ENCODE assay signal across 12 cellular contexts in genomic region chr13:37617162-37617561, GRCh38. TPM values are rescaled to one million over a fixed set of nuclear protein-coding genes. Genes with fewer than 3 reads are reported as not detected.
A peak's percentile ranks its signal among the peaks of the same experiment; 100 is the strongest.
DNase-seq lines count a peak whose midpoint lies in the region; ATAC-seq, FAIRE-seq and TF ChIP-seq lines count a peak whose summit lies in the region.
"Had no signal": no experiment of that assay in that cellular context is flagged by ENCODE, and none has a peak within 500 bp of the region (broad histone marks: within the 10 kb centered on the region; RNA-seq: fewer than 3 reads in every experiment).

No MANE protein-coding gene starts in this region.

- H2AFZ ChIP-seq in SK-N-SH (ENCODE audit: low read depth), result no peak overlapping the region

- H3K9ac ChIP-seq in SK-N-SH, result no peak overlapping the region

- H3K27me3 Mint-ChIP-seq in osteocyte (ENCODE audit: unreplicated experiment), result no peaks in the 10 kb centered on the region
- H3K27me3 Mint-ChIP-seq: activated naive CD8-positive, alpha-beta T cell treated with anti-CD3 and anti-CD28 coated beads, Interleukin-2, amount 50 U/mL, for 24 hours had no signal

- H3K9me3 ChIP-seq in SK-N-SH (no peaks in the 10 kb centered on the region), pancreas (no peaks in the 10 kb centered on the region)

- no peak for TF ChIP-seq RAD21 in SK-N-SH (IDR thresholded peaks at IDR 0.05; ENCODE audit: low read length)

- H3K4me3 ChIP-seq in SK-N-SH (ENCODE audit: low read depth in 2 of 2, low read length in 1 of 2), result no peak overlapping the region
- no peak overlapping the region for H3K4me3 ChIP-seq in fibroblast of pulmonary artery (replicated peaks; ENCODE audit: low read depth, low read length)
- H3K4me3 ChIP-seq in pancreas, result no peak overlapping the region

- DNase-seq in ELR (ENCODE audit: low read depth), result peak; percentile 90
- DNase-seq in SK-N-SH, result no peak
- DNase-seq in fibroblast of pulmonary artery (ENCODE audit: low read depth), result peak; percentile 88
- no peak for DNase-seq in osteocyte (ENCODE audit: extremely low spot score, unreplicated experiment)
- no peak for DNase-seq in GM12891 (ENCODE audit: insufficient read length, low spot score)
- no peak for DNase-seq in NCI-H1417 (lab: John Stamatoyannopoulos, UW)
- DNase-seq in pancreas, result no peak
- DNase-seq: activated CD8-positive, alpha-beta memory T cell treated with anti-CD3 and anti-CD28 coated beads for 24 hours; activated naive CD8-positive, alpha-beta T cell treated with anti-CD3 and anti-CD28 coated beads, Interleukin-2, amount 50 U/mL, for 24 hours; midbrain; MM.1S had no signal

- no peaks in the 10 kb centered on the region for H3K36me3 ChIP-seq in SK-N-SH (replicated peaks in 1 of 2; ENCODE audit: control insufficient read depth in 1 of 2, insufficient read depth in 2 of 2, low read length in 1 of 2)
- H3K36me3 ChIP-seq in pancreas, result no peaks in the 10 kb centered on the region

- peaks cover 23% of the 10 kb centered on the region for H3F3A ChIP-seq in SK-N-SH (replicated peaks; ENCODE audit: insufficient read depth)

- no peaks in the 10 kb centered on the region for H3K9me2 ChIP-seq in SK-N-SH

- POLR2A ChIA-PET in SK-N-SH (lab: Yijun Ruan, JAX), result no interaction called here

- peaks cover 3% of the 10 kb centered on the region for H3K9me3 Mint-ChIP-seq in osteocyte (ENCODE audit: unreplicated experiment)

- no peak for ATAC-seq in HG03442 (IDR thresholded peaks at IDR 0.05; ENCODE audit: unreplicated experiment)
- ATAC-seq in pancreas, result no peak
- ATAC-seq: activated naive CD8-positive, alpha-beta T cell treated with anti-CD3 and anti-CD28 coated beads, Interleukin-2, amount 50 U/mL, for 24 hours had no signal

- peaks cover 60% of the 10 kb centered on the region for H3K4me1 Mint-ChIP-seq in osteocyte (ENCODE audit: unreplicated experiment)
- H3K4me1 Mint-ChIP-seq: activated naive CD8-positive, alpha-beta T cell treated with anti-CD3 and anti-CD28 coated beads, Interleukin-2, amount 50 U/mL, for 24 hours had no signal

- CTCF ChIA-PET in SK-N-SH (lab: Yijun Ruan, JAX), result interaction anchor here (1.5 kb wide), 1 partner anchor 14 kb away, joined by 5 read pairs; no protein-coding TSS in a partner anchor

- peak; percentile 47 to 87; a peak in 3 of 4 replicates for TF ChIP-seq EP300 in SK-N-SH (IDR thresholded peaks at IDR 0.05; ENCODE audit: borderline replicate concordance in 1 of 2, low read depth in 1 of 2, low read length in 1 of 2)

- H3K27me3 ChIP-seq in SK-N-SH (ENCODE audit: insufficient read depth) (no peaks in the 10 kb centered on the region), pancreas (no peaks in the 10 kb centered on the region)

- TF ChIP-seq CTCF in SK-N-SH (IDR thresholded peaks at IDR 0.05) (no peak), fibroblast of pulmonary artery (IDR thresholded peaks at IDR 0.05; ENCODE audit: low read length, missing control alignments) (no peak), osteocyte (IDR thresholded peaks at IDR 0.05) (no peak), pancreas (IDR thresholded peaks at IDR 0.05) (no peak)

- intact Hi-C loops in pancreas (cut with DNase I), result no loop called here

- H3K27ac Mint-ChIP-seq in osteocyte (ENCODE audit: unreplicated experiment), result peak overlapping the region; percentile 89
- H3K27ac Mint-ChIP-seq: activated naive CD8-positive, alpha-beta T cell treated with anti-CD3 and anti-CD28 coated beads, Interleukin-2, amount 50 U/mL, for 24 hours had no signal

- 0 out of 2 replicates have a peak overlapping the region, but pooled peaks have one; percentile 34 for H3K4me2 ChIP-seq in SK-N-SH

- H3K4me1 ChIP-seq in SK-N-SH (ENCODE audit: control insufficient read depth in 1 of 2, insufficient read depth in 2 of 2, low read depth in 1 of 2, low read length in 1 of 2) (peaks cover 0 to 17% of the 10 kb centered on the region in 2 experiments; a peak in 2 of 4 replicates), pancreas (no peaks in the 10 kb centered on the region)

- no peaks in the 10 kb centered on the region for H3K79me2 ChIP-seq in SK-N-SH (ENCODE audit: insufficient read depth)

- H3K4me3 Mint-ChIP-seq in osteocyte (ENCODE audit: unreplicated experiment), result no peak overlapping the region
- H3K4me3 Mint-ChIP-seq: activated naive CD8-positive, alpha-beta T cell treated with anti-CD3 and anti-CD28 coated beads, Interleukin-2, amount 50 U/mL, for 24 hours had no signal

- H3K36me3 Mint-ChIP-seq in osteocyte (ENCODE audit: unreplicated experiment), result no peaks in the 10 kb centered on the region

- no peaks in the 10 kb centered on the region for H4K20me1 ChIP-seq in SK-N-SH (ENCODE audit: insufficient read depth)

- FAIRE-seq in GM12891 (lab: Jason Lieb, UNC) (no peak), pancreas (lab: Jason Lieb, UNC) (no peak)

- TF ChIP-seq POLR2A in GM12891 (IDR thresholded peaks at IDR 0.05; ENCODE audit: low read depth, low read length), result no peak

- H3K27ac ChIP-seq in SK-N-SH (ENCODE audit: low read depth in 2 of 2, low read length in 1 of 2), result peak overlapping the region; percentile 72 to 76; a peak in 3 of 4 replicates
- no peak overlapping the region for H3K27ac ChIP-seq in pancreas

- 0% methylated on average over 2 of the region's 2 CpGs for WGBS in SK-N-SH (ENCODE audit: low lambda C conversion rate)
- 47 to 59% methylated on average over 2 of the region's 2 CpGs for WGBS in pancreas, 2 donors

TF ChIP-seq in SK-N-SH, 30 proteins besides CTCF, POLR2A, EP300 and RAD21 (continues in another document):
- TF ChIP-seq FOSL2 (IDR thresholded peaks at IDR 0.05; ENCODE audit: borderline replicate concordance, low read depth) (peak; percentile 44; the same call in 1 of the 2 replicates), TEAD4 (IDR thresholded peaks at IDR 0.05; ENCODE audit: borderline replicate concordance, insufficient read depth) (peak; percentile 70; the same call in 1 of the 2 replicates), FOXJ3 (CRISPR knock-in tag; IDR thresholded peaks at IDR 0.05) (no peak), MEF2A (IDR thresholded peaks at IDR 0.05; ENCODE audit: borderline replicate concordance, low read depth) (no peak), SIN3A (IDR thresholded peaks at IDR 0.05; ENCODE audit: borderline replicate concordance, low read depth, low read length) (no peak), FOXM1 (IDR thresholded peaks at IDR 0.05; ENCODE audit: low read depth) (no peak; the same call in 1 of the 2 replicates), TCF12 (IDR thresholded peaks at IDR 0.05) (peak; percentile 85)

TF ChIP-seq in GM12891, 5 proteins besides CTCF, POLR2A, EP300 and RAD21:
- TF ChIP-seq TAF1 (IDR thresholded peaks at IDR 0.05; ENCODE audit: low read depth, low read length) (no peak), POLR2AphosphoS5 (IDR thresholded peaks at IDR 0.05; ENCODE audit: low read depth, low read length) (no peak), POU2F2 (IDR thresholded peaks at IDR 0.05; ENCODE audit: low read depth, low read length) (no peak), SPI1 (IDR thresholded peaks at IDR 0.05; ENCODE audit: low read depth, low read length) (no peak), PAX5 (IDR thresholded peaks at IDR 0.05; ENCODE audit: insufficient read depth, low read length, severe bottlenecking) (no peak)

RNA-seq across cellular contexts. Expression of gene POSTN, which starts 18.6 kb away (rescaled TPM):
- polyA plus RNA-seq in SK-N-SH (2012; rRNA removed) (577 and 1,227 TPM in 2 replicates), pancreas (1 to 10 TPM in 1 of 2 donors, under 1 TPM in 1; 0.75 to 7.3 TPM)
- 938 and 1,345 TPM in 2 replicates for polyA plus RNA-seq in SK-N-SH (2012; cell fraction: cytosol; rRNA removed)
- polyA plus RNA-seq in SK-N-SH (2012; cell fraction: nucleus; rRNA removed), result 502 and 1,411 TPM in 2 replicates
- total RNA-seq in osteocyte (287 and 349 TPM in 2 replicates), pancreas (10 to 100 TPM in 1 of 6 donors, 1 to 10 TPM in 3, under 1 TPM in 2; 0.24 to 41.6 (median 2.4) TPM)
- polyA plus RNA-seq in GM12891 (2012; ENCODE audit: low read depth, missing spikeins), result not detected

Comparison
In these comparisons a context has a peak if more than half of its experiments do, and no peak if none do; other contexts are left out.
1. DNase-seq: peak in ELR (single experiment) and fibroblast of pulmonary artery (single experiment); none in SK-N-SH (single experiment), osteocyte (single experiment), GM12891 (single experiment), NCI-H1417 (0 of 3) and pancreas (0 of 6).
2. H3K27ac ChIP-seq: peak in SK-N-SH (2 of 2); none in pancreas (0 of 4).